In genomic region chr9:136545966-136546696, GRCh38 we compare ENCODE assay signal across 8 cellular contexts. TPM values are rescaled to one million over a fixed set of nuclear protein-coding genes. Genes with fewer than 3 reads are reported as not detected.
A peak's percentile ranks its signal among the peaks of the same experiment; 100 is the strongest.
DNase-seq lines count a peak whose midpoint lies in the region; ATAC-seq and TF ChIP-seq lines count a peak whose summit lies in the region.

NOTCH1 (minus strand) TSS chr9:136546048; CDS start chr9:136545786, 262 bp downstream.

- no peaks in the 10 kb centered on the region for H3K36me3 ChIP-seq in A673 (ENCODE audit: insufficient read depth, low read length, poor library complexity, severe bottlenecking)
- no peaks in the 10 kb centered on the region for H3K36me3 ChIP-seq in ectodermal cell (ENCODE audit: control insufficient read depth, insufficient read depth, low read length)
- H3K36me3 ChIP-seq in lung (ENCODE audit: control insufficient read depth in 2 of 2, insufficient read depth in 2 of 2, low read length in 2 of 2) = peaks cover 0 to 24% of the 10 kb centered on the region in 2 donors

- POLR2A ChIA-PET in A673 (lab: Charles Lee; ENCODE audit: low non-redundant PET) = no interaction called here
- POLR2A ChIA-PET in activated CD4-positive, alpha-beta memory T cell treated with anti-CD3 and anti-CD28 coated beads, Interleukin-2, amount 10 ng/mL, durations not matched to agents 7 days and 5 days (lab: Charles Lee) = interaction anchor here (1.2 to 4.8 kb wide), 3 partner anchors 10 to 181 kb away, joined by 3 to 32 read pairs (median 5); no protein-coding TSS in a partner anchor

- 0% methylated on average over 94 of the region's 94 CpGs for WGBS in ectodermal cell, 2 experiments
- WGBS in lung, 2 donors = 1% methylated on average over 49 to 94 of the region's 94 CpGs

- H3K4me1 ChIP-seq in A673 (ENCODE audit: insufficient read depth, low read length, poor library complexity, severe bottlenecking) (peaks cover 38% of the 10 kb centered on the region), ectodermal cell (ENCODE audit: control insufficient read depth, insufficient read depth, low read length) (peaks cover 46% of the 10 kb centered on the region), lung (ENCODE audit: control insufficient read depth in 2 of 2, insufficient read depth in 2 of 2, low read length in 2 of 2) (peaks cover 0 to 21% of the 10 kb centered on the region in 2 donors)

- H3K27me3 Mint-ChIP-seq in activated CD4-positive, alpha-beta memory T cell treated with anti-CD3 and anti-CD28 coated beads, Interleukin-2, amount 10 ng/mL, durations not matched to agents 7 days and 5 days = no peaks in the 10 kb centered on the region

- H3K4me3 ChIP-seq in A673 (ENCODE audit: low read depth, low read length, poor library complexity, severe bottlenecking) = peak within 1 kb of the TSS; percentile 86
- H3K4me3 ChIP-seq in ectodermal cell (ENCODE audit: insufficient read depth, low read depth, low read length) = peak within 1 kb of the TSS; percentile 76
- peak within 1 kb of the TSS; percentile 78 for H3K4me3 ChIP-seq in lung

- H3K9me3 ChIP-seq in A673 (ENCODE audit: low read depth, low read length, poor library complexity, severe bottlenecking) (no peaks in the 10 kb centered on the region), ectodermal cell (ENCODE audit: control insufficient read depth, low read length) (no peaks in the 10 kb centered on the region), lung (ENCODE audit: control insufficient read depth in 2 of 2, insufficient read depth in 1 of 2, low read length in 1 of 2) (no peaks in the 10 kb centered on the region)

- TF ChIP-seq CTCF in A673 (conservative IDR thresholded peaks at IDR 0.05; ENCODE audit: low read depth, low read length) (no peak), lung (IDR thresholded peaks at IDR 0.05; ENCODE audit: control extremely low read depth, extremely low read depth) (no peak)

- BruUV-seq in A673 (replicated peaks; lab: Mats Ljungman, UMichigan) = no TSS peak

- peak within 1 kb of the TSS; percentile 88 for H3K27ac Mint-ChIP-seq in activated CD4-positive, alpha-beta memory T cell treated with anti-CD3 and anti-CD28 coated beads, Interleukin-2, amount 10 ng/mL, durations not matched to agents 7 days and 5 days

- peaks cover 20% of the 10 kb centered on the region for H3K36me3 Mint-ChIP-seq in activated CD4-positive, alpha-beta memory T cell treated with anti-CD3 and anti-CD28 coated beads, Interleukin-2, amount 10 ng/mL, durations not matched to agents 7 days and 5 days (ENCODE audit: low read depth)

- peaks cover 46% of the 10 kb centered on the region for H3K4me1 Mint-ChIP-seq in activated CD4-positive, alpha-beta memory T cell treated with anti-CD3 and anti-CD28 coated beads, Interleukin-2, amount 10 ng/mL, durations not matched to agents 7 days and 5 days

- peak within 1 kb of the TSS; percentile 86 for H3K4me3 Mint-ChIP-seq in activated CD4-positive, alpha-beta memory T cell treated with anti-CD3 and anti-CD28 coated beads, Interleukin-2, amount 10 ng/mL, durations not matched to agents 7 days and 5 days

- intact Hi-C loops in A673 (cut with micrococcal nuclease; ENCODE audit: unreplicated experiment) = loop anchor here (10.0 kb wide), 1 partner anchor 79 kb away; no protein-coding TSS in a partner anchor

- DNase-seq in A673 (ENCODE audit: low spot score) (peak; percentile 97), NCI-H345 treated with DMSO at 0.1 percent for 48 hours (lab: John Stamatoyannopoulos, UW; ENCODE audit: unreplicated experiment) (peak; percentile 20), lung (ENCODE audit: low spot score) (peak; percentile 94)
- peak; percentile 88 for DNase-seq in activated CD4-positive, alpha-beta memory T cell treated with anti-CD3 and anti-CD28 coated beads, Interleukin-2, amount 10 ng/mL, durations not matched to agents 7 days and 5 days
- DNase-seq in stimulated activated CD4-positive, alpha-beta T cell treated with anti-CD3 and anti-CD28 coated beads, TNF-alpha, amount 100 ng/mL, for 4 hours (ENCODE audit: low read depth in 3 of 3) = peak; percentile 77 to 82 (median 82)

- H3K27me3 ChIP-seq in A673 (replicated peaks; ENCODE audit: insufficient read depth, low read depth, low read length, poor library complexity) (no peaks in the 10 kb centered on the region), ectodermal cell (ENCODE audit: control insufficient read depth, insufficient read depth, low read length, poor library complexity, severe bottlenecking) (peaks cover 16% of the 10 kb centered on the region), lung (ENCODE audit: control insufficient read depth, insufficient read depth) (no peaks in the 10 kb centered on the region)

- ATAC-seq in GM18511 (IDR thresholded peaks at IDR 0.05; ENCODE audit: unreplicated experiment) (peak; percentile 77), HG03025 (IDR thresholded peaks at IDR 0.05; ENCODE audit: low FRiP score, unreplicated experiment) (peak; percentile 46), lung (ENCODE audit: insufficient read depth, low FRiP score) (peak; percentile 85)

- CTCF ChIA-PET in A673 (lab: Charles Lee) = interaction anchor here (0.7 kb wide), 1 partner anchor 62 kb away, joined by 3 read pairs; no protein-coding TSS in a partner anchor
- CTCF ChIA-PET in activated CD4-positive, alpha-beta memory T cell treated with anti-CD3 and anti-CD28 coated beads, Interleukin-2, amount 10 ng/mL, durations not matched to agents 7 days and 5 days (lab: Charles Lee) = no interaction called here

- peak within 1 kb of the TSS; percentile 93 for H3K27ac ChIP-seq in A673 (ENCODE audit: low read depth, low read length, poor library complexity, severe bottlenecking)
- peak within 1 kb of the TSS; percentile 26 for H3K27ac ChIP-seq in ectodermal cell (ENCODE audit: insufficient read depth, low read depth, low read length, poor library complexity, severe bottlenecking)
- H3K27ac ChIP-seq in lung (ENCODE audit: low read depth in 1 of 2, low read length in 1 of 2) = peak within 1 kb of the TSS; percentile 95 to 97

- no peaks in the 10 kb centered on the region for H3K9me3 Mint-ChIP-seq in activated CD4-positive, alpha-beta memory T cell treated with anti-CD3 and anti-CD28 coated beads, Interleukin-2, amount 10 ng/mL, durations not matched to agents 7 days and 5 days

RNA-seq across cellular contexts. Expression of gene NOTCH1, which starts in this region (rescaled TPM):
- total RNA-seq in A673 (2021) (37.2 and 50.2 TPM in 2 replicates), lung (100 to 1,000 TPM in 1 of 2 donors, 10 to 100 TPM in 1; 64.3 to 101 TPM)
- total RNA-seq in activated CD4-positive, alpha-beta memory T cell treated with anti-CD3 and anti-CD28 coated beads, Interleukin-2, amount 10 ng/mL, durations not matched to agents 7 days and 5 days = 10 to 100 TPM; 58.8 to 59.8 TPM
- 24.9 TPM for polyA plus RNA-seq in ectodermal cell (2013, experiment 1 of 4)
- 32.4 TPM for polyA plus RNA-seq in ectodermal cell (2013, experiment 2 of 4)
- 24.0 TPM for polyA plus RNA-seq in ectodermal cell (2013, experiment 3 of 4)
- 28.5 TPM for polyA plus RNA-seq in ectodermal cell (2013, experiment 4 of 4)
- 10 to 100 TPM; 23.9 to 24.7 TPM for polyA plus RNA-seq in lung

Comparison
In these comparisons a context has a peak if more than half of its experiments do, and no peak if none do; other contexts are left out.
1. Peak in every context shown above with its lines: DNase-seq, ATAC-seq, H3K4me3 ChIP-seq and H3K27ac ChIP-seq.
2. DNase-seq: peak in every context shown above with its lines; median percentile 97 in A673; 94 in lung; 88 in activated CD4-positive, alpha-beta memory T cell treated with anti-CD3 and anti-CD28 coated beads, Interleukin-2, amount 10 ng/mL, durations not matched to agents 7 days and 5 days; 82 in stimulated activated CD4-positive, alpha-beta T cell treated with anti-CD3 and anti-CD28 coated beads, TNF-alpha, amount 100 ng/mL, for 4 hours; 20 in NCI-H345 treated with DMSO at 0.1 percent for 48 hours.
3. H3K27ac ChIP-seq: peak in every context shown above with its lines; median percentile 96 in lung; 93 in A673; 26 in ectodermal cell.